8 cellular contexts compared by ENCODE assay signal in the genomic region with DNA sequence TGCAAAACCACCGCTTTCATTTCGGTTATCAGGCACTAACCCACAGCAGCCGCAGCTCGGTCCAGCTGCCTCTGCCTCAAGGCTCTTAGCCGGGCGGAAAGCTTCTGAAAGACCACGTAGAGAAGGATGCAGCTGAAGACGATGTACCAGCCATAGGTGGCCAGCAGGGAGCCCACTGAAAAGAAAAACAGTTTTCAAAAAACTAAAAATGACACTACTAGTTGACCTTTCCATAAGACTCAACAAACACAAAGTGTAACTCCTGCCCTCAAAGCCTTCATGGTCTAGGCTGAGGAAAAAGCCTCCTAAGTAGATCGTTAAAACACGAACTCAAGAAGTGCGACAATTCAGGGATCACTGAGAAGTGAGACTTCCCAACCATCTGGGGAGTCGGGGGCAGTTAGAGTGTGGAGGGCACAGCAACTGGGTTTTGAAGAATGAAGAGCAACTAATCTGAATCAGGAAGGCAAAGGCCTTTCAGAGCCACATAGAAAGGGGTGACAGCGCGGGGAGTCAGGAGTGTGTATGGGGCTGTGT. TPM values are rescaled to one million over a fixed set of nuclear protein-coding genes. Genes with fewer than 3 reads are reported as not detected.
DNase-seq lines count a peak whose midpoint lies in the region; ATAC-seq lines count a peak whose summit lies in the region.

No MANE protein-coding gene starts in this region.

- peak; percentile 23 for ATAC-seq in GM19463 (IDR thresholded peaks at IDR 0.05; ENCODE audit: unreplicated experiment)
- ATAC-seq in activated T-cell treated with anti-CD3 and anti-CD28 coated beads, Interleukin-2, amount 50 U/mL, for 72 hours (replicated peaks in 1 of 2) = peak in 1 of 2 donors; percentile 25
- peak; percentile 41 to 49 for ATAC-seq in stimulated activated naive B cell treated with anti-CD40 and anti-IgM and Interleukin-4, amounts not matched to agents 10 μg/mL and 1 μg/mL and 100 μg/mL, for 72 hours (replicated peaks)

- no peaks in the 10 kb centered on the region for H3K9me3 Mint-ChIP-seq in activated T-cell treated with anti-CD3 and anti-CD28 coated beads, Interleukin-2, amount 50 U/mL, for 72 hours
- no peaks in the 10 kb centered on the region for H3K9me3 Mint-ChIP-seq in stimulated activated naive B cell treated with anti-CD40 and anti-IgM and Interleukin-4, amounts not matched to agents 10 μg/mL and 1 μg/mL and 100 μg/mL, for 72 hours

- H3K4me3 ChIP-seq in iPS-11a (ENCODE audit: low read depth, low read length) = peak overlapping the region; percentile 87

- H3K36me3 Mint-ChIP-seq in activated T-cell treated with anti-CD3 and anti-CD28 coated beads, Interleukin-2, amount 50 U/mL, for 72 hours (ENCODE audit: insufficient read depth in 2 of 2) = peaks cover 18 to 32% of the 10 kb centered on the region in 2 donors
- peaks cover 28 to 40% of the 10 kb centered on the region in 2 donors for H3K36me3 Mint-ChIP-seq in stimulated activated naive B cell treated with anti-CD40 and anti-IgM and Interleukin-4, amounts not matched to agents 10 μg/mL and 1 μg/mL and 100 μg/mL, for 72 hours

- H3K4me3 Mint-ChIP-seq in activated T-cell treated with anti-CD3 and anti-CD28 coated beads, Interleukin-2, amount 50 U/mL, for 72 hours = peak overlapping the region; percentile 95 to 100
- peak overlapping the region; percentile 94 to 98 for H3K4me3 Mint-ChIP-seq in stimulated activated naive B cell treated with anti-CD40 and anti-IgM and Interleukin-4, amounts not matched to agents 10 μg/mL and 1 μg/mL and 100 μg/mL, for 72 hours

- DNase-seq in DMS 273 treated with DMSO at 0.1 percent for 48 hours (lab: John Stamatoyannopoulos, UW) = peak; percentile 2
- DNase-seq in KBM-7 = peak; percentile 64
- peak; percentile 30 to 33 for DNase-seq in activated T-cell treated with anti-CD3 and anti-CD28 coated beads, Interleukin-2, amount 50 U/mL, for 72 hours
- no peak for DNase-seq in stimulated activated naive B cell treated with anti-CD40 and anti-IgM and Interleukin-4, amounts not matched to agents 10 μg/mL and 1 μg/mL and 100 μg/mL, for 72 hours
- no peak for DNase-seq in foreskin melanocyte
- DNase-seq in NCI-H345 treated with DMSO at 0.1 percent for 48 hours (lab: John Stamatoyannopoulos, UW; ENCODE audit: unreplicated experiment) = no peak

- no peaks in the 10 kb centered on the region for H3K27me3 Mint-ChIP-seq in activated T-cell treated with anti-CD3 and anti-CD28 coated beads, Interleukin-2, amount 50 U/mL, for 72 hours (ENCODE audit: low read depth)
- no peaks in the 10 kb centered on the region for H3K27me3 Mint-ChIP-seq in stimulated activated naive B cell treated with anti-CD40 and anti-IgM and Interleukin-4, amounts not matched to agents 10 μg/mL and 1 μg/mL and 100 μg/mL, for 72 hours

- in situ Hi-C loops in KBM-7 (cut with MboI; ENCODE audit: low pct_unique_long_range_greater_than_20kb, low sequenced_read_pairs) = no loop called here

- H3K4me1 Mint-ChIP-seq in activated T-cell treated with anti-CD3 and anti-CD28 coated beads, Interleukin-2, amount 50 U/mL, for 72 hours (ENCODE audit: low read depth) = peaks cover 34% of the 10 kb centered on the region
- H3K4me1 Mint-ChIP-seq in stimulated activated naive B cell treated with anti-CD40 and anti-IgM and Interleukin-4, amounts not matched to agents 10 μg/mL and 1 μg/mL and 100 μg/mL, for 72 hours = peaks cover 6 to 15% of the 10 kb centered on the region in 2 donors

- peak overlapping the region; percentile 88 for H3K27ac Mint-ChIP-seq in activated T-cell treated with anti-CD3 and anti-CD28 coated beads, Interleukin-2, amount 50 U/mL, for 72 hours
- peak overlapping the region; percentile 85 for H3K27ac Mint-ChIP-seq in stimulated activated naive B cell treated with anti-CD40 and anti-IgM and Interleukin-4, amounts not matched to agents 10 μg/mL and 1 μg/mL and 100 μg/mL, for 72 hours

RNA-seq across cellular contexts. Expression of a gene that starts 0.7 kb away (rescaled TPM):
- total RNA-seq in activated T-cell treated with anti-CD3 and anti-CD28 coated beads, Interleukin-2, amount 50 U/mL, for 72 hours = 10 to 100 TPM; 42.9 to 44.8 TPM

RNA-seq across cellular contexts. Expression of a gene that starts 18.5 kb away (rescaled TPM):
- total RNA-seq in activated T-cell treated with anti-CD3 and anti-CD28 coated beads, Interleukin-2, amount 50 U/mL, for 72 hours = 100 to 1,000 TPM; 132 to 141 TPM

RNA-seq across cellular contexts. Expression of a gene that starts 24.7 kb away (rescaled TPM):
- total RNA-seq in activated T-cell treated with anti-CD3 and anti-CD28 coated beads, Interleukin-2, amount 50 U/mL, for 72 hours = 10 to 100 TPM; 26.4 to 31.1 TPM

Comparison
In these comparisons a context has a peak if more than half of its experiments do, and no peak if none do; other contexts are left out.
1. DNase-seq: peak in DMS 273 treated with DMSO at 0.1 percent for 48 hours (single experiment), KBM-7 (single experiment) and activated T-cell treated with anti-CD3 and anti-CD28 coated beads, Interleukin-2, amount 50 U/mL, for 72 hours (2 of 2); none in stimulated activated naive B cell treated with anti-CD40 and anti-IgM and Interleukin-4, amounts not matched to agents 10 μg/mL and 1 μg/mL and 100 μg/mL, for 72 hours (single experiment), foreskin melanocyte (single experiment) and NCI-H345 treated with DMSO at 0.1 percent for 48 hours (single experiment).